ENCODE assay signal across 8 cellular contexts in genomic region chr19:2461751-2462634, GRCh38. TPM values are rescaled to one million over a fixed set of nuclear protein-coding genes. Genes with fewer than 3 reads are reported as not detected.
DNase-seq lines count a peak whose midpoint lies in the region; ATAC-seq and TF ChIP-seq lines count a peak whose summit lies in the region.

No MANE protein-coding gene starts in this region.

- no peak for TF ChIP-seq POLR2A in breast epithelium (IDR thresholded peaks at IDR 0.05)

- H3K27ac ChIP-seq in breast epithelium (peak overlapping the region in 1 of 2 donors; percentile 22), WERI-Rb-1 (no peak overlapping the region)

- TF ChIP-seq CTCF in breast epithelium (IDR thresholded peaks at IDR 0.05) (peak in 1 of 3 donors; percentile 12), WERI-Rb-1 (IDR thresholded peaks at IDR 0.05; ENCODE audit: low read depth, low read length) (no peak)

- H3K36me3 ChIP-seq in breast epithelium, result no peaks in the 10 kb centered on the region
- H3K36me3 ChIP-seq in WERI-Rb-1, result no peaks in the 10 kb centered on the region

- H3K27me3 ChIP-seq in breast epithelium, result no peaks in the 10 kb centered on the region
- no peaks in the 10 kb centered on the region for H3K27me3 ChIP-seq in WERI-Rb-1 (ENCODE audit: insufficient read depth, low read depth, severe bottlenecking)

- DNase-seq in DMS153 (lab: John Stamatoyannopoulos, UW) (peak; percentile 55), T-helper 1 cell (peak in 3 of 5 donors; percentile 35 to 82 (median 36)), breast epithelium (ENCODE audit: low spot score in 2 of 2) (no peak), kidney glomerular epithelial cell (lab: John Stamatoyannopoulos, UW) (peak; percentile 9), WERI-Rb-1 (no peak)
- DNase-seq in stimulated activated CD4-positive, alpha-beta T cell treated with anti-CD3 and anti-CD28 coated beads, Interleukin-4, amount 100 ng/mL, for 1 hour, result peak; percentile 71

- H3K4me3 ChIP-seq in breast epithelium (peak overlapping the region; percentile 53 to 79 (median 63)), WERI-Rb-1 (ENCODE audit: low read depth, low read length) (no peak overlapping the region)

- intact Hi-C loops in breast epithelium (cut with DNase I; ENCODE audit: low total_unique reads), result no loop called here

- ATAC-seq in HG02798 (IDR thresholded peaks at IDR 0.05; ENCODE audit: poor library complexity, unreplicated experiment), result peak; percentile 66
- no peak for ATAC-seq in HG02763 (IDR thresholded peaks at IDR 0.05; ENCODE audit: unreplicated experiment)

- H3K9me3 ChIP-seq in breast epithelium, result no peaks in the 10 kb centered on the region
- H3K9me3 ChIP-seq in WERI-Rb-1 (ENCODE audit: severe bottlenecking), result no peaks in the 10 kb centered on the region

- H3K4me1 ChIP-seq in breast epithelium, result peaks cover 0 to 9% of the 10 kb centered on the region in 2 donors

RNA-seq across cellular contexts. Expression of gene LMNB2, which starts 5.2 kb away (rescaled TPM):
- total RNA-seq in breast epithelium, result 10 to 100 TPM; 13.1 to 25.2 (median 15.7) TPM

RNA-seq across cellular contexts. Expression of gene GADD45B, which starts 13.9 kb away (rescaled TPM):
- total RNA-seq in breast epithelium, result 100 to 1,000 TPM; 136 to 301 (median 172) TPM

RNA-seq across cellular contexts. Expression of gene TIMM13, which starts 34.6 kb away (rescaled TPM):
- total RNA-seq in breast epithelium, result 10 to 100 TPM; 27.7 to 34.4 (median 28.1) TPM

Comparison
In these comparisons a context has a peak if more than half of its experiments do, and no peak if none do; other contexts are left out.
1. DNase-seq: peak in DMS153 (single experiment), T-helper 1 cell (3 of 5), kidney glomerular epithelial cell (single experiment) and stimulated activated CD4-positive, alpha-beta T cell treated with anti-CD3 and anti-CD28 coated beads, Interleukin-4, amount 100 ng/mL, for 1 hour (single experiment); none in breast epithelium (0 of 2) and WERI-Rb-1 (single experiment).